Comparison of ENCODE assay signal across 8 cellular contexts in the genomic region with DNA sequence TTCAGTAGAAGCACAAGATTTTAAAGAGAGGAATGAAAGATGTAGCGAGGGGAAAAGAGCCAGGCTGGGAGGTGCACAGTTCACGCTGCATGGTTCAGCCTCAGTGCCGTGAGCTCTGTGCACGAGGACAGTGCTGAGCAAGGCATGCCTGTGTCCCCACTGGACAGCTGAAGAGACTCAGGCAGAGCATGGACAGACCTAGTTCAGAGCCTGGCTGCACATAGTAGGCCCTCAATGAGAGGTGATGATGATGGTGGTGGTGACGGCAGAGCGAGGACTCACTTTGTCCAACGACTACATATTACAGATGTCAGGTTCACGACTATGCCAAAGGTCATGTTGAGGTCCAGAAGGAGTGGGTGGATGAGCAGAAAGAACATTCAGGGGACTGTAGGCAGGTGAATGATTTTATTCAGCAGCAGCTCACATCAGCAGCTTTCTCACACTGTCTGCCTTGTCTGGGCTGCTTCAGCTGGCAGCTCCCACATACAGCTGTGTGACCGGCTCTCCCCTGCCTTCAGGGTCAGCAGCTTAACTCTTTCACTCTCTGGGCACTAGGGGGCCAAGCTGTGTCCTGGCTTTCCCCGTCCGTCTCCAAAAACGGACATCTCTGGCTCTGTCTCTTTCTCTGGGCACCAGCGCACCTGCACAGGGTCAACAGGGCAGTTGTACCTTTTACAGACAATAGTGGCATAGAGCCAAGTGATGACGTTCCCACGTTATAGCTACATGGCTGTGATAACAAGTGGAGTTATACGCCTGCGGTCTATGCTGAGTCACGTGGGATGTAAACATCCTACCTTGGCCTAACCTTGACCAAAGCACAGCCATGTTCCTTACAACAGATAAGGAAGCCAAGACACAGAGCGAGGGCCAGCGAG.
A peak's percentile ranks its signal among the peaks of the same experiment; 100 is the strongest.
DNase-seq lines count a peak whose midpoint lies in the region; ATAC-seq, FAIRE-seq and TF ChIP-seq lines count a peak whose summit lies in the region.

No MANE protein-coding gene starts in this region.

- no peaks in the 10 kb centered on the region for H4K20me1 ChIP-seq in BLaER1 treated with 17β-estradiol and CSF1 and Interleukin-3, amounts not matched to agents 10 nM and 100 nM

- peak overlapping the region; percentile 7 to 89 (median 74); a peak in 18 of 22 replicates for H3K4me2 ChIP-seq in BLaER1 treated with 17β-estradiol and CSF1 and Interleukin-3, amounts not matched to agents 10 nM and 100 nM

- H3K4me3 ChIP-seq in BLaER1 treated with 17β-estradiol and CSF1 and Interleukin-3, amounts not matched to agents 10 nM and 100 nM, result no peak overlapping the region
- H3K4me3 ChIP-seq in adrenal gland, result no peak overlapping the region

- H3K9me3 ChIP-seq in BLaER1 treated with 17β-estradiol and CSF1 and Interleukin-3, amounts not matched to agents 10 nM and 100 nM (replicated peaks in 1 of 11), result peaks cover 0 to 14% (median 7%) of the 10 kb centered on the region in 11 experiments; a peak in 16 of 22 replicates
- H3K9me3 ChIP-seq in adrenal gland (replicated peaks in 1 of 3), result no peaks in the 10 kb centered on the region

- no peaks in the 10 kb centered on the region; a peak in 1 of 22 replicates for H3K36me3 ChIP-seq in BLaER1 treated with 17β-estradiol and CSF1 and Interleukin-3, amounts not matched to agents 10 nM and 100 nM
- no peaks in the 10 kb centered on the region for H3K36me3 ChIP-seq in adrenal gland (replicated peaks in 1 of 2)

- WGBS in adrenal gland, 4 donors, result 36 to 49% (median 44%) methylated on average over 18 to 20 of the region's 20 CpGs

- no peak for TF ChIP-seq POLR2A in adrenal gland (IDR thresholded peaks at IDR 0.05)

- peak in 2 of 6 experiments; percentile 25 to 29 for TF ChIP-seq CTCF in adrenal gland (IDR thresholded peaks at IDR 0.05)

- peak; percentile 4 for DNase-seq in HT1080 (ENCODE audit: low read depth)
- peak in 5 of 7 donors; percentile 22 to 53 (median 32) for DNase-seq in adrenal gland
- DNase-seq in lung microvascular endothelial cell (ENCODE audit: low read depth in 2 of 2), result peak; percentile 23 to 44
- no peak for DNase-seq in RCC 7860 (ENCODE audit: low spot score)

- no peak overlapping the region for H3K27ac ChIP-seq in BLaER1 treated with 17β-estradiol and CSF1 and Interleukin-3, amounts not matched to agents 10 nM and 100 nM
- no peak overlapping the region for H3K27ac ChIP-seq in adrenal gland

- intact Hi-C loops in adrenal gland (cut with DNase I), result no loop called here

- no peak for FAIRE-seq in RCC 7860 (lab: Jason Lieb, UNC)

- peaks cover 20 to 94% (median 83%) of the 10 kb centered on the region in 10 experiments; a peak in 19 of 20 replicates for H3K4me1 ChIP-seq in BLaER1 treated with 17β-estradiol and CSF1 and Interleukin-3, amounts not matched to agents 10 nM and 100 nM
- H3K4me1 ChIP-seq in adrenal gland (replicated peaks in 1 of 2), result no peaks in the 10 kb centered on the region

- H3K9ac ChIP-seq in BLaER1 treated with 17β-estradiol and CSF1 and Interleukin-3, amounts not matched to agents 10 nM and 100 nM, result 0 out of 22 replicates have a peak overlapping the region, but pooled peaks of 1 of the 11 experiments have one; percentile 26

- no peaks in the 10 kb centered on the region; a peak in 1 of 22 replicates for H3K27me3 ChIP-seq in BLaER1 treated with 17β-estradiol and CSF1 and Interleukin-3, amounts not matched to agents 10 nM and 100 nM
- H3K27me3 ChIP-seq in adrenal gland, result no peaks in the 10 kb centered on the region

- ATAC-seq in HG03025 (IDR thresholded peaks at IDR 0.05; ENCODE audit: low FRiP score, unreplicated experiment), result no peak
- no peak for ATAC-seq in HG02870 (IDR thresholded peaks at IDR 0.05; ENCODE audit: unreplicated experiment)
- no peak for ATAC-seq in GM18867 (IDR thresholded peaks at IDR 0.05; ENCODE audit: unreplicated experiment)
